ENCODE assay signal across 23 cellular contexts in the genomic region with DNA sequence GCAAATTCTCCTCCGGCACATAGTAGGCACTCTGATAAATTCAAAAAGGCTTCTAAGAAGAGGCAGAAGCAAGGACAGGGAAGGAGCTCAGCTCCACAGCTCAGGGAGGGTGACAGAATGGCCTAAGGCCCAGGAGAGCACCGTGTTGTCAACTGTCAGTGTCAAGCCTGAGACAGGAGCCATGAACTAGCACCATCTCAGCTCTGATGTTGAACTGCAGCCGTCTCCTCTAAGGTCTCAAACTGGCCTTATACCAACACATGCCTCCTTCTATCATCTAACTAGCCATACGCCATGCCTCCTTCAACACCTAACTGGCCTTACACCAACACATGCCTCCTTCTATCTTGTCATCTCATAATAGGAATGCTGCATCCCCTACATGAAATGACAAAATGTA.
DNase-seq lines count a peak whose midpoint lies in the region; ATAC-seq, FAIRE-seq and TF ChIP-seq lines count a peak whose summit lies in the region.
"Had no signal": no experiment of that assay in that cellular context is flagged by ENCODE, and none has a peak within 500 bp of the region (broad histone marks: within the 10 kb centered on the region; RNA-seq: fewer than 3 reads in every experiment).

No MANE protein-coding gene starts in this region.

- no peak overlapping the region for H2BK20ac ChIP-seq in H1 (ENCODE audit: low read length)

- H2BK15ac ChIP-seq in H1 (ENCODE audit: low read length), result no peak overlapping the region

- H2AFZ ChIP-seq in H1 (ENCODE audit: low read length), result no peak overlapping the region

- H3K36me3 ChIP-seq in SK-N-MC (ENCODE audit: insufficient read depth, low read length) (peaks cover 58% of the 10 kb centered on the region), H1 (ENCODE audit: control insufficient read depth in 2 of 4, insufficient read depth in 4 of 4, low read length in 3 of 4) (peaks cover 0 to 45% (median 8%) of the 10 kb centered on the region in 4 experiments; a peak in 6 of 8 replicates)

- H2BK5ac ChIP-seq in H1 (ENCODE audit: low read depth, low read length), result no peak overlapping the region

- ATAC-seq in A549, result peak; percentile 63 to 79; a peak in 4 of 6 replicates
- ATAC-seq in HG03280 (IDR thresholded peaks at IDR 0.05; ENCODE audit: unreplicated experiment), result no peak
- ATAC-seq: CD8-positive, alpha-beta T cell had no signal

- H4K8ac ChIP-seq in H1 (ENCODE audit: extremely low read depth, insufficient read depth, low read length), result no peak overlapping the region

- H3K4me2 ChIP-seq in A549, result no peak overlapping the region
- H3K4me2 ChIP-seq in H1 (ENCODE audit: insufficient read depth in 1 of 2, low read depth in 2 of 2, low read length in 2 of 2), result no peak overlapping the region

- TF ChIP-seq CTCF in A549 (IDR thresholded peaks at IDR 0.05) (no peak), H1 (IDR thresholded peaks at IDR 0.05; ENCODE audit: control extremely low read depth in 1 of 3, insufficient read depth in 1 of 3, low read depth in 1 of 3, low read length in 3 of 3) (peak in 1 of 3 experiments; percentile 3; a peak in 1 of 4 replicates)

- no peak overlapping the region for H3K27ac ChIP-seq in A549
- H3K27ac ChIP-seq in SK-N-MC, result peak overlapping the region; percentile 38; the same call in 1 of the 2 replicates
- H3K27ac ChIP-seq in H1 (ENCODE audit: low read depth, low read length), result no peak overlapping the region
- H3K27ac ChIP-seq: C4-2B, HL-60 had no signal

- H3K9me3 ChIP-seq in A549 (no peaks in the 10 kb centered on the region), SK-N-MC (ENCODE audit: low read depth, low read length) (no peaks in the 10 kb centered on the region), H1 (ENCODE audit: insufficient read depth in 2 of 2, low read depth in 1 of 2, low read length in 1 of 2) (no peaks in the 10 kb centered on the region)
- H3K9me3 ChIP-seq: Caco-2 had no signal

- H3K4me3 ChIP-seq in A549 (no peak overlapping the region), SK-N-MC (no peak overlapping the region), H1 (ENCODE audit: extremely low read depth in 1 of 4, insufficient read depth in 2 of 4, low read depth in 3 of 4, low read length in 4 of 4) (no peak overlapping the region)

- 85% methylated on average over 4 of the region's 4 CpGs for WGBS in A549 (ENCODE audit: missing lambda C conversion rate)
- WGBS in H1 (ENCODE audit: extremely low coverage in 1 of 2, insufficient coverage in 1 of 2, insufficient read length in 1 of 2, insufficient replicate concordance in 2 of 2, low coverage in 1 of 2, low lambda C conversion rate in 2 of 2, missing lambda C conversion rate in 1 of 2), 2 experiments, result 97% methylated on average over 4 of the region's 4 CpGs; no CpG with 5 or more reads in 1 of the 2 experiments

- DNase-seq in A549 (ENCODE audit: low read depth in 1 of 2, low spot score in 1 of 2), result no peak
- DNase-seq in GM12891 (ENCODE audit: insufficient read length, low spot score), result no peak
- DNase-seq in SK-N-MC (ENCODE audit: low read depth, low spot score), result no peak
- DNase-seq in H1 (ENCODE audit: low read depth in 1 of 2, low spot score in 2 of 2), result no peak
- DNase-seq in activated CD4-positive, alpha-beta T cell treated with anti-CD3 and anti-CD28 coated beads, Interleukin-2, amount 50 U/mL, for 4 hours, result no peak
- DNase-seq in pons (ENCODE audit: low spot score), result no peak
- DNase-seq: Caco-2; CD8-positive, alpha-beta T cell; GOT3; HCEC 1CT; Kasumi-1; NCI-H1092 treated with DMSO at 0.1 percent for 48 hours; NCI-H1436; NCI-H187 treated with DMSO at 0.1 percent for 48 hours; NCI-H2171 treated with DMSO at 0.1 percent for 48 hours; NCI-H345; NCI-H524 treated with DMSO at 0.1 percent for 48 hours; NCI-H774; SHP77 treated with DMSO at 0.1 percent for 48 hours; T-helper 2 cell had no signal

- no peak for TF ChIP-seq POLR2A in A549 (IDR thresholded peaks at IDR 0.05; ENCODE audit: low read length)
- TF ChIP-seq POLR2A in GM12891 (IDR thresholded peaks at IDR 0.05; ENCODE audit: low read depth, low read length), result no peak
- TF ChIP-seq POLR2A in H1 (IDR thresholded peaks at IDR 0.05; ENCODE audit: control extremely low read depth in 1 of 2, low read depth in 2 of 2, low read length in 2 of 2), result peak in 1 of 2 experiments; percentile 13; a peak in 1 of 3 replicates

- no peak overlapping the region for H4K91ac ChIP-seq in H1 (replicated peaks; ENCODE audit: insufficient read length, low read length)

- TF ChIP-seq EP300 in A549 (IDR thresholded peaks at IDR 0.05) (no peak), H1 (IDR thresholded peaks at IDR 0.05; ENCODE audit: borderline replicate concordance in 1 of 2, low read depth in 2 of 2, low read length in 2 of 2) (no peak)

- H3K9ac ChIP-seq in SK-N-MC (ENCODE audit: insufficient read length), result no peak overlapping the region
- H3K9ac ChIP-seq in H1 (replicated peaks in 1 of 4; ENCODE audit: extremely low read depth in 1 of 4, low read depth in 3 of 4, low read length in 3 of 4), result no peak overlapping the region

- H2BK12ac ChIP-seq in H1 (ENCODE audit: low read depth, low read length), result no peak overlapping the region

- POLR2A ChIA-PET in A549 (lab: Yijun Ruan, JAX) (no interaction called here), H1 (lab: Charles Lee; ENCODE audit: partially characterized antibody) (interaction anchor here (0.6 to 1.2 kb wide), 5 partner anchors 9 to 79 kb away, joined by 3 to 4 read pairs (median 4); no protein-coding TSS in a partner anchor)

- peaks cover 3 to 80% of the 10 kb centered on the region in 2 experiments; a peak in 3 of 4 replicates for H3K79me2 ChIP-seq in H1 (ENCODE audit: control insufficient read depth in 1 of 2, insufficient read depth in 2 of 2, low read length in 2 of 2)

- no peak overlapping the region for H2BK120ac ChIP-seq in H1 (replicated peaks; ENCODE audit: low read depth, low read length)

- peaks cover 9% of the 10 kb centered on the region for H3K79me1 ChIP-seq in H1 (ENCODE audit: low read depth, low read length)

- H3K4ac ChIP-seq in H1 (replicated peaks; ENCODE audit: insufficient read length, low read depth, low read length), result no peak overlapping the region

- no peak overlapping the region for H3K23ac ChIP-seq in H1 (ENCODE audit: insufficient read length)

- CTCF ChIA-PET in A549 (lab: Yijun Ruan, JAX), result interaction anchor here (0.8 kb wide), 1 partner anchor 16 kb away, joined by 3 read pairs; no protein-coding TSS in a partner anchor
- CTCF ChIA-PET in H1 (lab: Charles Lee; ENCODE audit: partially characterized antibody), result interaction anchor here (1.0 kb wide), 2 partner anchors 23 to 117 kb away, joined by 3 read pairs; no protein-coding TSS in a partner anchor

- FAIRE-seq in A549 (lab: Jason Lieb, UNC) (no peak), GM12891 (lab: Jason Lieb, UNC) (no peak), H1 (lab: Jason Lieb, UNC) (no peak)

- H3K56ac ChIP-seq in H1 (replicated peaks; ENCODE audit: insufficient read length, low read depth, low read length), result no peak overlapping the region

- TF ChIP-seq RAD21 in A549 (conservative IDR thresholded peaks at IDR 0.05 in 1 of 2, IDR thresholded peaks at IDR 0.05 in 1 of 2) (no peak), H1 (IDR thresholded peaks at IDR 0.05 in 1 of 2, conservative IDR thresholded peaks at IDR 0.05 in 1 of 2; ENCODE audit: low read depth in 2 of 2, low read length in 2 of 2) (no peak)

- H3K23me2 ChIP-seq in H1 (ENCODE audit: low read depth, low read length), result no peaks in the 10 kb centered on the region

- H2AK5ac ChIP-seq in H1 (ENCODE audit: low read depth, low read length), result no peak overlapping the region

- H4K20me1 ChIP-seq in H1 (replicated peaks in 1 of 2; ENCODE audit: control insufficient read depth in 1 of 2, insufficient read depth in 2 of 2, low read length in 2 of 2), result peaks cover 7 to 17% of the 10 kb centered on the region in 2 experiments

- H4K5ac ChIP-seq in H1 (ENCODE audit: insufficient read length, low read depth, low read length), result no peak overlapping the region

- H3K14ac ChIP-seq in H1 (ENCODE audit: insufficient read length), result no peak overlapping the region

- no peaks in the 10 kb centered on the region for H3K27me3 ChIP-seq in H1 (replicated peaks in 1 of 4; ENCODE audit: control insufficient read depth in 3 of 4, extremely low read depth in 1 of 4, insufficient read depth in 3 of 4, low read length in 3 of 4)

- peaks cover 29% of the 10 kb centered on the region for H3K4me1 ChIP-seq in A549
- peaks cover 0 to 5% (median 0%) of the 10 kb centered on the region in 4 experiments; a peak in 2 of 7 replicates for H3K4me1 ChIP-seq in H1 (replicated peaks in 1 of 4; ENCODE audit: control insufficient read depth in 3 of 4, insufficient read depth in 4 of 4, low read length in 3 of 4)

- no peak overlapping the region for H3K18ac ChIP-seq in H1 (ENCODE audit: extremely low read depth, low read length)

TF ChIP-seq in A549, 52 proteins besides CTCF, POLR2A, EP300 and RAD21 (continues in another document):
- TF ChIP-seq GATA3 (IDR thresholded peaks at IDR 0.05; ENCODE audit: borderline replicate concordance) (no peak), FOSB (CRISPR knock-in tag; IDR thresholded peaks at IDR 0.05) (no peak), JUNB (IDR thresholded peaks at IDR 0.05) (no peak)

TF ChIP-seq in GM12891, 5 proteins besides CTCF, POLR2A, EP300 and RAD21:
- TF ChIP-seq POLR2AphosphoS5 (IDR thresholded peaks at IDR 0.05; ENCODE audit: low read depth, low read length), result 0 out of 2 replicates have a peak, but pooled peaks have one; percentile 23
- TF ChIP-seq PAX5 (IDR thresholded peaks at IDR 0.05; ENCODE audit: insufficient read depth, low read length, severe bottlenecking), result no peak

TF ChIP-seq in H1, 55 proteins besides CTCF, POLR2A, EP300 and RAD21:
- TF ChIP-seq SRF (IDR thresholded peaks at IDR 0.05; ENCODE audit: low read depth, low read length), result no peak
- no peak for TF ChIP-seq ZNF274 (IDR thresholded peaks at IDR 0.05; ENCODE audit: borderline replicate concordance, extremely low read depth, low read length)
- no peak for TF ChIP-seq TCF12 (IDR thresholded peaks at IDR 0.05; ENCODE audit: low read depth, low read length)
- no peak for TF ChIP-seq CBX5 (IDR thresholded peaks at IDR 0.05; ENCODE audit: low read depth, low read length)
- TF ChIP-seq POLR2AphosphoS5 (IDR thresholded peaks at IDR 0.05; ENCODE audit: low read depth, low read length), result peak; percentile 74
- no peak for TF ChIP-seq TEAD4 (IDR thresholded peaks at IDR 0.05; ENCODE audit: low read depth, low read length)
